Comparison of ENCODE assay signal across 8 cellular contexts in genomic region chr12:120235369-120236123, GRCh38. TPM values are rescaled to one million over a fixed set of nuclear protein-coding genes. Genes with fewer than 3 reads are reported as not detected.
A peak's percentile ranks its signal among the peaks of the same experiment; 100 is the strongest.
DNase-seq lines count a peak whose midpoint lies in the region; ATAC-seq and TF ChIP-seq lines count a peak whose summit lies in the region.

No MANE protein-coding gene starts in this region.

- DNase-seq in GM12864 (ENCODE audit: low read depth): no peak
- DNase-seq in T-cell: peak in 2 of 34 experiments; percentile 30 to 38
- no peak for DNase-seq in foreskin keratinocyte
- no peak for DNase-seq in retinal pigment epithelial cell (ENCODE audit: low read depth)
- no peak for DNase-seq in NCI-H226
- no peak for DNase-seq in ecto neural progenitor cell (ENCODE audit: low spot score)
- no peak for DNase-seq in MV-4-11 (lab: John Stamatoyannopoulos, UW)
- no peak for DNase-seq in NCI-H2196 treated with DMSO at 0.1 percent for 48 hours (lab: John Stamatoyannopoulos, UW; ENCODE audit: unreplicated experiment)

- H3K27ac Mint-ChIP-seq in T-cell: peak overlapping the region; percentile 90 to 97

- CTCF ChIA-PET in T-cell (lab: Charles Lee): interaction anchor here (0.6 to 2.2 kb wide), 9 partner anchors 12 to 67 kb away, joined by 3 to 12 read pairs (median 3); partner anchors contain the start of genes PXN (in 1 of the 2) and SIRT4 (in 1 of the 2)

- H3K4me1 Mint-ChIP-seq in T-cell: peaks cover 81 to 93% (median 90%) of the 10 kb centered on the region in 3 donors

- H3K9me3 Mint-ChIP-seq in T-cell: no peaks in the 10 kb centered on the region

- H3K36me3 Mint-ChIP-seq in T-cell: no peaks in the 10 kb centered on the region

- H3K4me1 ChIP-seq in foreskin keratinocyte: peaks cover 77% of the 10 kb centered on the region

- POLR2A ChIA-PET in T-cell (lab: Charles Lee): interaction anchor here (0.5 to 0.8 kb wide), 4 partner anchors 13 to 328 kb away, joined by 3 to 8 read pairs (median 4); partner anchors contain the start of gene RNU4-1 (in 1 of the 2)

- peak overlapping the region; percentile 12 for H3K27ac ChIP-seq in foreskin keratinocyte

- H3K27me3 Mint-ChIP-seq in T-cell: no peaks in the 10 kb centered on the region

- H3K27me3 ChIP-seq in foreskin keratinocyte: no peaks in the 10 kb centered on the region

- peak; percentile 15 for TF ChIP-seq CTCF in GM12864 (IDR thresholded peaks at IDR 0.05; ENCODE audit: low read depth, low read length, missing control alignments)
- no peak for TF ChIP-seq CTCF in foreskin keratinocyte (conservative IDR thresholded peaks at IDR 0.05)
- TF ChIP-seq CTCF in retinal pigment epithelial cell (conservative IDR thresholded peaks at IDR 0.05; ENCODE audit: low read depth, low read length): peak; percentile 55

- H3K4me3 ChIP-seq in GM12864 (ENCODE audit: low read depth, low read length) (no peak overlapping the region), retinal pigment epithelial cell (ENCODE audit: low read length) (no peak overlapping the region)

- H3K4me3 Mint-ChIP-seq in T-cell: peak overlapping the region in 1 of 3 donors; percentile 33

- no peak for ATAC-seq in T-cell (replicated peaks in 1 of 4)
- ATAC-seq in foreskin keratinocyte: no peak

RNA-seq across cellular contexts. Expression of gene PXN, which starts 30.0 kb away (rescaled TPM):
- total RNA-seq in T-cell: 100 to 1,000 TPM; 128 to 202 (median 137) TPM
- total RNA-seq in foreskin keratinocyte: 265 and 321 TPM in 2 replicates
- polyA plus RNA-seq in foreskin keratinocyte: 219 and 239 TPM in 2 replicates

RNA-seq across cellular contexts. Expression of gene RPLP0, which starts 34.6 kb away (rescaled TPM):
- total RNA-seq in T-cell (1,000 to 10,000 TPM; 1,782 to 2,711 (median 2,416) TPM), foreskin keratinocyte (2,803 and 2,913 TPM in 2 replicates)
- 3,568 and 3,655 TPM in 2 replicates for polyA plus RNA-seq in foreskin keratinocyte

RNA-seq across cellular contexts. Expression of gene GCN1, which starts 41.0 kb away (rescaled TPM):
- total RNA-seq in T-cell (100 to 1,000 TPM; 139 to 171 (median 161) TPM), foreskin keratinocyte (80.8 and 84.6 TPM in 2 replicates)
- polyA plus RNA-seq in foreskin keratinocyte: 24.7 and 28.1 TPM in 2 replicates

RNA-seq across cellular contexts. Expression of gene RNU4-2, which starts 56.2 kb away (rescaled TPM):
- total RNA-seq in T-cell (over 10,000 TPM; 10,465 to 16,097 (median 12,527) TPM), foreskin keratinocyte (4,915 and 5,654 TPM in 2 replicates)
- not detected in 2 replicates for polyA plus RNA-seq in foreskin keratinocyte

RNA-seq across cellular contexts. Expression of gene RNU4-1, which starts 57.5 kb away (rescaled TPM):
- 1,000 to 10,000 TPM; 1,482 to 2,823 (median 1,909) TPM for total RNA-seq in T-cell
- 4,069 and 6,144 TPM in 2 replicates for total RNA-seq in foreskin keratinocyte
- not detected in 2 replicates for polyA plus RNA-seq in foreskin keratinocyte
